ENCODE assay signal across 21 cellular contexts in genomic region chr6:124943658-124944057, GRCh38.
DNase-seq lines count a peak whose midpoint lies in the region; ATAC-seq and TF ChIP-seq lines count a peak whose summit lies in the region.
"Had no signal": no experiment of that assay in that cellular context is flagged by ENCODE, and none has a peak within 500 bp of the region (broad histone marks: within the 10 kb centered on the region; RNA-seq: fewer than 3 reads in every experiment).

No MANE protein-coding gene starts in this region.

- no peak for TF ChIP-seq CTCF in RWPE2 (IDR thresholded peaks at IDR 0.05; ENCODE audit: poor library complexity, severe bottlenecking)
- TF ChIP-seq CTCF in epithelial cell of esophagus (IDR thresholded peaks at IDR 0.05; ENCODE audit: insufficient read depth, low read depth, low read length, missing control alignments) = no peak

- DNase-seq in RWPE2 (ENCODE audit: low spot score) (no peak), epithelial cell of esophagus (ENCODE audit: low read depth) (peak; percentile 75), iris pigment epithelial cell (ENCODE audit: low read depth) (peak; percentile 83), AG08396 (ENCODE audit: low spot score) (no peak), NCI-H510A treated with DMSO at 0.1 percent for 48 hours (lab: John Stamatoyannopoulos, UW) (no peak), NCI-H2227 (lab: John Stamatoyannopoulos, UW; ENCODE audit: unreplicated experiment) (no peak)
- DNase-seq: ACHN; AML-193; C1 segment of cervical spinal cord; Calu3; CD8-positive, alpha-beta T cell; KG1; MV-4-11; NCI-H1105 treated with DMSO at 0.1 percent for 48 hours; NCI-H2029 treated with DMSO at 0.1 percent for 48 hours; NCI-H345; NCI-H524 treated with DMSO at 0.1 percent for 48 hours; NCI-H82 had no signal

- H3K4me3 ChIP-seq in RWPE2 (ENCODE audit: severe bottlenecking) (no peak overlapping the region), epithelial cell of esophagus (ENCODE audit: low read length) (no peak overlapping the region)

- H3K27me3 ChIP-seq in RWPE2 (ENCODE audit: insufficient read depth, poor library complexity, severe bottlenecking) = no peaks in the 10 kb centered on the region

- peaks cover 7% of the 10 kb centered on the region for H3K9me3 ChIP-seq in RWPE2 (ENCODE audit: severe bottlenecking)

- H3K27ac ChIP-seq in RWPE2 (ENCODE audit: poor library complexity, severe bottlenecking) = no peak overlapping the region

- no peaks in the 10 kb centered on the region for H3K36me3 ChIP-seq in RWPE2 (ENCODE audit: low read depth)

- peak; percentile 73; the same call in 2 of the 3 replicates for ATAC-seq in RWPE2 (ENCODE audit: low read depth)
- ATAC-seq in GM19467 (IDR thresholded peaks at IDR 0.05; ENCODE audit: unreplicated experiment) = no peak
- ATAC-seq: CD8-positive, alpha-beta T cell; Panc1; SK-N-SH treated with all-trans-retinoic acid at 6 μM for 48 hours had no signal

- H3K4me1 ChIP-seq in RWPE2 (ENCODE audit: insufficient read depth, poor library complexity, severe bottlenecking) = peaks cover 17% of the 10 kb centered on the region

Comparison
In these comparisons a context has a peak if more than half of its experiments do, and no peak if none do; other contexts are left out.
1. DNase-seq: peak in epithelial cell of esophagus (single experiment) and iris pigment epithelial cell (single experiment); none in RWPE2 (single experiment), AG08396 (single experiment), NCI-H510A treated with DMSO at 0.1 percent for 48 hours (single experiment) and NCI-H2227 (single experiment).